1 cellular context compared by ENCODE assay signal in genomic region chr3:160739079-160739478, GRCh38.
TF ChIP-seq lines count a peak whose summit lies in the region.

No MANE protein-coding gene starts in this region.

TF ChIP-seq in H1, 55 proteins besides CTCF, POLR2A, EP300 and RAD21:
- TF ChIP-seq, protein P1, sequence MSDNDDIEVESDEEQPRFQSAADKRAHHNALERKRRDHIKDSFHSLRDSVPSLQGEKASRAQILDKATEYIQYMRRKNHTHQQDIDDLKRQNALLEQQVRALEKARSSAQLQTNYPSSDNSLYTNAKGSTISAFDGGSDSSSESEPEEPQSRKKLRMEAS (IDR thresholded peaks at IDR 0.05) = no peak
- no peak for TF ChIP-seq CTBP2 (IDR thresholded peaks at IDR 0.05; ENCODE audit: borderline replicate concordance, insufficient read depth, insufficient read length, low read length)
- TF ChIP-seq SUZ12 (IDR thresholded peaks at IDR 0.05; ENCODE audit: low read length) = no peak
- TF ChIP-seq TAF7 (optimal IDR thresholded peaks at IDR 0.05; ENCODE audit: borderline replicate concordance, low read depth, low read length) = no peak
- TF ChIP-seq RBBP5 (IDR thresholded peaks at IDR 0.05; ENCODE audit: borderline replicate concordance, low read depth, low read length) = no peak
- TF ChIP-seq YY1 (IDR thresholded peaks at IDR 0.05; ENCODE audit: low read depth, low read length) = no peak
- TF ChIP-seq JUN (IDR thresholded peaks at IDR 0.05; ENCODE audit: low read depth, low read length) = no peak
- no peak for TF ChIP-seq RNF2 (IDR thresholded peaks at IDR 0.05; ENCODE audit: borderline replicate concordance, low read depth, low read length, missing control alignments, poor library complexity, severe bottlenecking)
- no peak for TF ChIP-seq TCF12 (IDR thresholded peaks at IDR 0.05; ENCODE audit: low read depth, low read length)
